12 cellular contexts compared by ENCODE assay signal in genomic region chr1:100883963-100884362, GRCh38. TPM values are rescaled to one million over a fixed set of nuclear protein-coding genes. Genes with fewer than 3 reads are reported as not detected.
DNase-seq lines count a peak whose midpoint lies in the region.
"Had no signal": no experiment of that assay in that cellular context is flagged by ENCODE, and none has a peak within 500 bp of the region (broad histone marks: within the 10 kb centered on the region; RNA-seq: fewer than 3 reads in every experiment).

No MANE protein-coding gene starts in this region.

- no peaks in the 10 kb centered on the region for H3K27me3 ChIP-seq in mesenchymal stem cell (ENCODE audit: control insufficient read depth in 1 of 2, insufficient read depth in 1 of 2, low read length in 2 of 2)
- H3K27me3 ChIP-seq: cardiac muscle cell, SJSA1, upper lobe of left lung had no signal

- no peak overlapping the region for H4K8ac ChIP-seq in mesenchymal stem cell (ENCODE audit: low read length)

- no peak overlapping the region for H2BK15ac ChIP-seq in mesenchymal stem cell (ENCODE audit: low read depth, poor library complexity, severe bottlenecking)

- no peak overlapping the region for H4K91ac ChIP-seq in mesenchymal stem cell (ENCODE audit: low read length)

- no peak overlapping the region for H2BK12ac ChIP-seq in mesenchymal stem cell (ENCODE audit: low read length in 2 of 2)

- no peak overlapping the region for H3K9ac ChIP-seq in mesenchymal stem cell (ENCODE audit: low read length)

- H3K4me3 ChIP-seq in mesenchymal stem cell (ENCODE audit: insufficient read depth in 1 of 2, low read depth in 1 of 2, low read length in 2 of 2), result no peak overlapping the region
- H3K4me3 ChIP-seq: cardiac muscle cell, SJSA1, upper lobe of left lung had no signal

- no peak overlapping the region for H3K27ac ChIP-seq in mesenchymal stem cell (ENCODE audit: low read length, poor library complexity, severe bottlenecking)
- H3K27ac ChIP-seq: cardiac muscle cell, SJSA1, upper lobe of left lung had no signal

- no peak overlapping the region for H3K4ac ChIP-seq in mesenchymal stem cell (ENCODE audit: low read depth in 1 of 2, low read length in 2 of 2)

- no peak overlapping the region for H2BK5ac ChIP-seq in mesenchymal stem cell (ENCODE audit: low read depth, low read length, poor library complexity, severe bottlenecking)

- no peaks in the 10 kb centered on the region for H3K4me1 ChIP-seq in mesenchymal stem cell (ENCODE audit: control insufficient read depth, insufficient read depth, low read depth, low read length)
- H3K4me1 ChIP-seq: upper lobe of left lung had no signal

- no peak overlapping the region for H2AFZ ChIP-seq in mesenchymal stem cell (ENCODE audit: low read depth, low read length)

- 51% methylated on average over 2 of the region's 4 CpGs for WGBS in mesenchymal stem cell

- H3K9me3 ChIP-seq in mesenchymal stem cell (ENCODE audit: control insufficient read depth, low read length), result no peaks in the 10 kb centered on the region
- H3K9me3 ChIP-seq: SJSA1, upper lobe of left lung had no signal

- H3K23ac ChIP-seq in mesenchymal stem cell (ENCODE audit: low read length in 2 of 2), result no peak overlapping the region

- no peak overlapping the region for H2AK5ac ChIP-seq in mesenchymal stem cell (ENCODE audit: low read length, severe bottlenecking)

- H3K4me2 ChIP-seq in mesenchymal stem cell (ENCODE audit: low read length, poor library complexity, severe bottlenecking), result no peak overlapping the region

- peak; percentile 16 for DNase-seq in COR-L47 (lab: John Stamatoyannopoulos, UW)
- peak; percentile 49 for DNase-seq in LoVo (ENCODE audit: low spot score)
- DNase-seq in astrocyte of the hippocampus (ENCODE audit: low read depth, low spot score), result peak; percentile 70
- peak; percentile 26 for DNase-seq in mesenchymal stem cell
- no peak for DNase-seq in stimulated activated CD4-positive, alpha-beta T cell treated with anti-CD3 and anti-CD28 coated beads, Interleukin-4, amount 100 ng/mL, for 4 hours
- no peak for DNase-seq in NK-92 (lab: John Stamatoyannopoulos, UW; ENCODE audit: unreplicated experiment)
- DNase-seq in NCI-H1694 treated with DMSO at 0.1 percent for 48 hours (lab: John Stamatoyannopoulos, UW), result no peak
- DNase-seq in stimulated activated CD8-positive, alpha-beta memory T cell treated with anti-CD3 and anti-CD28 coated beads, Interleukin-4, amount 100 ng/mL, for 48 hours, result no peak
- DNase-seq: NCI-H1092, upper lobe of left lung had no signal

- H3K36me3 ChIP-seq in mesenchymal stem cell (ENCODE audit: control insufficient read depth in 1 of 2, insufficient read depth in 2 of 2, low read depth in 1 of 2, low read length in 2 of 2), result peaks cover 2 to 4% of the 10 kb centered on the region in 2 experiments
- H3K36me3 ChIP-seq: SJSA1 had no signal

- H3K14ac ChIP-seq in mesenchymal stem cell (ENCODE audit: low read length in 2 of 2), result no peak overlapping the region

- H3K18ac ChIP-seq in mesenchymal stem cell (ENCODE audit: low read depth in 1 of 2, low read length in 2 of 2), result no peak overlapping the region

- H2BK120ac ChIP-seq in mesenchymal stem cell (ENCODE audit: low read depth, low read length), result no peak overlapping the region

- peaks cover 8% of the 10 kb centered on the region for H3K79me1 ChIP-seq in mesenchymal stem cell (replicated peaks; ENCODE audit: low read length, poor library complexity, severe bottlenecking)

RNA-seq across cellular contexts. Expression of gene EXTL2, which starts 10.7 kb away (rescaled TPM):
- polyA plus RNA-seq in mesenchymal stem cell (2013, experiment 1 of 2), result 37.3 TPM
- 40.0 TPM for polyA plus RNA-seq in mesenchymal stem cell (2013, experiment 2 of 2)

RNA-seq across cellular contexts. Expression of gene SLC30A7, which starts 11.9 kb away (rescaled TPM):
- 23.2 TPM for polyA plus RNA-seq in mesenchymal stem cell (2013, experiment 1 of 2)
- polyA plus RNA-seq in mesenchymal stem cell (2013, experiment 2 of 2), result 23.4 TPM

Comparison
In these comparisons a context has a peak if more than half of its experiments do, and no peak if none do; other contexts are left out.
1. DNase-seq: peak in COR-L47 (single experiment), LoVo (single experiment), astrocyte of the hippocampus (single experiment) and mesenchymal stem cell (single experiment); none in stimulated activated CD4-positive, alpha-beta T cell treated with anti-CD3 and anti-CD28 coated beads, Interleukin-4, amount 100 ng/mL, for 4 hours (0 of 2), NK-92 (single experiment), NCI-H1694 treated with DMSO at 0.1 percent for 48 hours (single experiment) and stimulated activated CD8-positive, alpha-beta memory T cell treated with anti-CD3 and anti-CD28 coated beads, Interleukin-4, amount 100 ng/mL, for 48 hours (single experiment).